14 cellular contexts compared by ENCODE assay signal in genomic region chr9:75545292-75545691, GRCh38.
DNase-seq lines count a peak whose midpoint lies in the region; ATAC-seq and TF ChIP-seq lines count a peak whose summit lies in the region.
"Had no signal": no experiment of that assay in that cellular context is flagged by ENCODE, and none has a peak within 500 bp of the region (broad histone marks: within the 10 kb centered on the region; RNA-seq: fewer than 3 reads in every experiment).

No MANE protein-coding gene starts in this region.

- no peak for TF ChIP-seq POLR2A in prostate gland (IDR thresholded peaks at IDR 0.05)

- no peaks in the 10 kb centered on the region for H3K27me3 ChIP-seq in prostate gland (replicated peaks; ENCODE audit: insufficient read depth)
- H3K27me3 ChIP-seq: BLaER1 treated with 17β-estradiol and CSF1 and Interleukin-3, amounts not matched to agents 10 nM and 100 nM had no signal

- intact Hi-C loops in prostate gland (cut with DNase I): no loop called here

- H3K27ac ChIP-seq in SK-N-MC: peak overlapping the region; percentile 72
- no peak overlapping the region for H3K27ac ChIP-seq in prostate gland
- H3K27ac ChIP-seq: BLaER1 treated with 17β-estradiol and CSF1 and Interleukin-3, amounts not matched to agents 10 nM and 100 nM had no signal

- H3K9me3 ChIP-seq in SK-N-MC (ENCODE audit: low read depth, low read length): no peaks in the 10 kb centered on the region; the same call in 1 of the 2 replicates
- H3K9me3 ChIP-seq in prostate gland: no peaks in the 10 kb centered on the region

- ATAC-seq in GM19351 (IDR thresholded peaks at IDR 0.05; ENCODE audit: unreplicated experiment): peak; percentile 71
- ATAC-seq: CD8-positive, alpha-beta T cell; GM23338; HepG2 had no signal

- 63% methylated on average over 3 of the region's 3 CpGs for WGBS in prostate gland

- TF ChIP-seq CTCF in prostate gland (IDR thresholded peaks at IDR 0.05): no peak

- 0 out of 2 replicates have a peak, but pooled peaks cover 7% of the 10 kb centered on the region for H3K36me3 ChIP-seq in SK-N-MC (ENCODE audit: insufficient read depth, low read length)
- no peaks in the 10 kb centered on the region for H3K36me3 ChIP-seq in prostate gland
- H3K36me3 ChIP-seq: BLaER1 treated with 17β-estradiol and CSF1 and Interleukin-3, amounts not matched to agents 10 nM and 100 nM had no signal

- no peak overlapping the region for H3K9ac ChIP-seq in SK-N-MC (ENCODE audit: insufficient read length)
- H3K9ac ChIP-seq: BLaER1 treated with 17β-estradiol and CSF1 and Interleukin-3, amounts not matched to agents 10 nM and 100 nM had no signal

- DNase-seq in NCI-H1048 (lab: John Stamatoyannopoulos, UW) (peak; percentile 48), SK-N-MC (ENCODE audit: low read depth, low spot score) (no peak), NCI-H1930 (lab: John Stamatoyannopoulos, UW) (no peak), prostate gland (ENCODE audit: low spot score) (no peak)
- no peak for DNase-seq in activated CD4-positive, CD25-positive, alpha-beta regulatory T cell treated with anti-CD3 and anti-CD28 coated beads, Interleukin-2, amount 50 U/mL, for 72 hours
- DNase-seq: Calu3; CD8-positive, alpha-beta T cell; DMS79 treated with DMSO at 0.1 percent for 48 hours; GF-D8; HCEC 1CT had no signal

- H3K4me1 ChIP-seq in prostate gland (replicated peaks): no peaks in the 10 kb centered on the region
- H3K4me1 ChIP-seq: BLaER1 treated with 17β-estradiol and CSF1 and Interleukin-3, amounts not matched to agents 10 nM and 100 nM had no signal

- no peak overlapping the region; the same call in 1 of the 2 replicates for H3K4me3 ChIP-seq in SK-N-MC
- no peak overlapping the region for H3K4me3 ChIP-seq in prostate gland
- H3K4me3 ChIP-seq: BLaER1 treated with 17β-estradiol and CSF1 and Interleukin-3, amounts not matched to agents 10 nM and 100 nM; GM23338 had no signal
